ENCODE assay signal across 9 cellular contexts in the genomic region with DNA sequence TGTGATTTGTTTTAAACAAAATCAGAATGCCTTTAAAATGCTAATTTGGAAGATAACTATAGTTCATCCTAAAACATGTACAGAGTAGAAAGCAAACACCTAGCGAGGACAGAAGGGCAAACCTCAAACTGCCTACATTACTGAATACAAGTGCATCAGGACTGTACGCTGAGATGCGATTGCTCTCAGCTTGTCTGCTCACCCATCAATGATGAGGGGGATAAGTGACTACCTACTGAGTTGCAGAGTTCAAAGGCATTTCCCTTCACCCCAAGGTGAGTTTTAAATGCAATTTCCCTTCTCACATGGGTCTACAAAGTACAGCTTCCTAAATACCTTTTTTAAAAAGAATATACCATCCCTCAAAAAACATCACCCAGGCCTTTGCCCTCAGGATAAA. TPM values are rescaled to one million over a fixed set of nuclear protein-coding genes. Genes with fewer than 3 reads are reported as not detected.
A peak's percentile ranks its signal among the peaks of the same experiment; 100 is the strongest.
DNase-seq lines count a peak whose midpoint lies in the region; ATAC-seq and TF ChIP-seq lines count a peak whose summit lies in the region.
"Had no signal": no experiment of that assay in that cellular context is flagged by ENCODE, and none has a peak within 500 bp of the region (broad histone marks: within the 10 kb centered on the region; RNA-seq: fewer than 3 reads in every experiment).

No MANE protein-coding gene starts in this region.

- CTCF ChIA-PET in CD4-positive, alpha-beta T cell (lab: Charles Lee), result interaction anchor here (0.6 to 3.2 kb wide), 4 partner anchors 42 to 1436 kb away, joined by 3 to 17 read pairs (median 4); a partner anchor contains a TSS

- peak overlapping the region in 1 of 2 donors; percentile 44 for H3K9ac ChIP-seq in colonic mucosa (ENCODE audit: low read depth in 2 of 2, low read length in 2 of 2)

- H3K4me3 ChIP-seq in Peyer's patch (no peak overlapping the region), colonic mucosa (no peak overlapping the region), WERI-Rb-1 (ENCODE audit: low read depth, low read length) (no peak overlapping the region), H7 (ENCODE audit: insufficient read depth, low read depth, low read length) (no peak overlapping the region)

- H3K4me3 Mint-ChIP-seq in CD4-positive, alpha-beta T cell, result no peak overlapping the region
- peak overlapping the region; percentile 2 for H3K4me3 Mint-ChIP-seq in osteocyte (ENCODE audit: unreplicated experiment)

- H3K27ac Mint-ChIP-seq in CD4-positive, alpha-beta T cell, result peak overlapping the region; percentile 74
- peak overlapping the region; percentile 96 for H3K27ac Mint-ChIP-seq in osteocyte (ENCODE audit: unreplicated experiment)

- POLR2A ChIA-PET in CD4-positive, alpha-beta T cell (lab: Charles Lee), result interaction anchor here (1.1 to 2.4 kb wide), 3 partner anchors 42 to 467 kb away, joined by 5 to 18 read pairs (median 8); a partner anchor contains a TSS

- no peak for TF ChIP-seq POLR2A in Peyer's patch (IDR thresholded peaks at IDR 0.05)

- no peaks in the 10 kb centered on the region for H3K27me3 ChIP-seq in CD4-positive, alpha-beta T cell (ENCODE audit: control insufficient read depth, insufficient read depth, low read length)
- H3K27me3 ChIP-seq in Peyer's patch (no peaks in the 10 kb centered on the region), colonic mucosa (no peaks in the 10 kb centered on the region), WERI-Rb-1 (ENCODE audit: insufficient read depth, low read depth, severe bottlenecking) (no peaks in the 10 kb centered on the region), H7 (ENCODE audit: control insufficient read depth, insufficient read depth, low read length) (no peaks in the 10 kb centered on the region)

- no peaks in the 10 kb centered on the region for H3K36me3 Mint-ChIP-seq in CD4-positive, alpha-beta T cell (ENCODE audit: low read depth)
- no peaks in the 10 kb centered on the region for H3K36me3 Mint-ChIP-seq in osteocyte (ENCODE audit: unreplicated experiment)

- H3K27ac ChIP-seq in CD4-positive, alpha-beta T cell (ENCODE audit: low read depth, low read length), result peak overlapping the region; percentile 29
- H3K27ac ChIP-seq in Peyer's patch (peak overlapping the region; percentile 40 to 81 (median 62)), colonic mucosa (peak overlapping the region; percentile 71), WERI-Rb-1 (no peak overlapping the region)

- H3K4me1 ChIP-seq in Peyer's patch (peaks cover 0 to 19% (median 10%) of the 10 kb centered on the region in 4 donors), colonic mucosa (peaks cover 6% of the 10 kb centered on the region)

- H3K36me3 ChIP-seq in Peyer's patch, result no peaks in the 10 kb centered on the region
- no peaks in the 10 kb centered on the region for H3K36me3 ChIP-seq in colonic mucosa
- no peaks in the 10 kb centered on the region for H3K36me3 ChIP-seq in WERI-Rb-1
- H3K36me3 ChIP-seq in H7 (replicated peaks; ENCODE audit: control insufficient read depth, insufficient read depth, low read length), result no peaks in the 10 kb centered on the region

- no peak for ATAC-seq in CD4-positive, alpha-beta T cell (ENCODE audit: poor library complexity)
- ATAC-seq in GM21447 (IDR thresholded peaks at IDR 0.05; ENCODE audit: unreplicated experiment) (no peak), GM21390 (IDR thresholded peaks at IDR 0.05; ENCODE audit: unreplicated experiment) (no peak)

- TF ChIP-seq CTCF in CD4-positive, alpha-beta T cell (IDR thresholded peaks at IDR 0.05), result no peak
- TF ChIP-seq CTCF in Peyer's patch (IDR thresholded peaks at IDR 0.05), result no peak
- TF ChIP-seq CTCF in colonic mucosa (IDR thresholded peaks at IDR 0.05), result no peak
- TF ChIP-seq CTCF in osteocyte (IDR thresholded peaks at IDR 0.05), result no peak
- TF ChIP-seq CTCF in WERI-Rb-1 (IDR thresholded peaks at IDR 0.05; ENCODE audit: low read depth, low read length), result no peak

- H3K4me1 Mint-ChIP-seq in CD4-positive, alpha-beta T cell (ENCODE audit: low read depth), result peaks cover 43% of the 10 kb centered on the region
- H3K4me1 Mint-ChIP-seq in osteocyte (ENCODE audit: unreplicated experiment), result peaks cover 68% of the 10 kb centered on the region

- no peak for DNase-seq in CD4-positive, alpha-beta T cell
- DNase-seq in Peyer's patch, result no peak
- no peak for DNase-seq in colonic mucosa
- no peak for DNase-seq in osteocyte (ENCODE audit: extremely low spot score, unreplicated experiment)
- no peak for DNase-seq in WERI-Rb-1
- no peak for DNase-seq in H7
- DNase-seq: NCI-H1105 had no signal

- no peaks in the 10 kb centered on the region for H3K9me3 Mint-ChIP-seq in CD4-positive, alpha-beta T cell
- no peaks in the 10 kb centered on the region for H3K9me3 Mint-ChIP-seq in osteocyte (ENCODE audit: unreplicated experiment)

- H3K27me3 Mint-ChIP-seq in CD4-positive, alpha-beta T cell, result no peaks in the 10 kb centered on the region
- no peaks in the 10 kb centered on the region for H3K27me3 Mint-ChIP-seq in osteocyte (ENCODE audit: unreplicated experiment)

- no peaks in the 10 kb centered on the region for H3K9me3 ChIP-seq in CD4-positive, alpha-beta T cell (ENCODE audit: control insufficient read depth, low read length)
- no peaks in the 10 kb centered on the region for H3K9me3 ChIP-seq in Peyer's patch
- no peaks in the 10 kb centered on the region for H3K9me3 ChIP-seq in colonic mucosa
- H3K9me3 ChIP-seq in WERI-Rb-1 (ENCODE audit: severe bottlenecking), result no peaks in the 10 kb centered on the region

- intact Hi-C loops in CD4-positive, alpha-beta T cell (cut with DNase I, micrococcal nuclease), result loop anchor here (1.0 to 5.0 kb wide), 3 partner anchors 42 to 53 kb away; a partner anchor contains a TSS
- intact Hi-C loops in colonic mucosa (cut with DNase I), result no loop called here

RNA-seq across cellular contexts. Expression of a gene that starts 52.9 kb away (rescaled TPM):
- total RNA-seq in CD4-positive, alpha-beta T cell, result 1 to 10 TPM; 6.5 TPM
- total RNA-seq in Peyer's patch (10 to 100 TPM in 1 of 4 donors, 1 to 10 TPM in 3; 4.6 to 25.6 (median 6.0) TPM), colonic mucosa (10 to 100 TPM in 1 of 2 donors, 1 to 10 TPM in 1; 5.7 to 10.4 TPM), osteocyte (52.0 and 53.7 TPM in 2 replicates)
- total RNA-seq in H7 (2014; rRNA removed; shearing (Covaris generic)), result 16.4 and 19.7 TPM in 2 replicates
